In the genomic region with DNA sequence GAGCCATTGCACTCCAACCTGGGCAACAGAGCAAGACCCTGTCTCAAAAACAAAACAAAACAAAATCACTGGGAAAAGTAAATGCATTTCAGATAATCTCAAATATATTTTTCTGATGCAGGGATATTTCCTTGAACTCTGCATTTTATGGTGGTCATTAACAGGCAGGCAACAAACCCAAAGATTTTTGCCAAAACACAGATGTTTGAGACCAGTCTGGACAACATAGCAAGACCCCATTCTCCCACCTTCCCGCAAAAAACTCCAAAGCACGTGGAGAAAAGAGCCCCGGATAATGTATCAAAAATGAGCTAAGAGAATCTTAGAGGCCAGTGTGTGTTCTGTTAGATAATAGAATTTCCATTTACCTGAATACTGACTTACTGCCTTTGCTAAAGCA, we compare ENCODE assay signal across 36 cellular contexts.
"Had no signal": no experiment of that assay in that cellular context is flagged by ENCODE, and none has a peak within 500 bp of the region (broad histone marks: within the 10 kb centered on the region; RNA-seq: fewer than 3 reads in every experiment).

No MANE protein-coding gene starts in this region.

- ATAC-seq: activated CD8-positive, alpha-beta T cell treated with anti-CD3 and anti-CD28 coated beads for 36 hours; activated naive CD4-positive, alpha-beta T cell treated with anti-CD3 and anti-CD28 coated beads, Interleukin-2, amount 50 U/mL, for 72 hours; activated T-cell treated with anti-CD3 and anti-CD28 coated beads, Interleukin-2, amount 50 U/mL, for 4 hours; activated T-cell treated with anti-CD3 and anti-CD28 coated beads, Interleukin-2, amount 50 U/mL, for 72 hours; activated T-helper 17 cell treated with anti-CD3 and anti-CD28 coated beads, Interleukin-2, amount 50 U/mL, for 72 hours; body of pancreas had no signal

- H3K4me1 ChIP-seq: adrenal gland, body of pancreas, breast epithelium had no signal

- DNase-seq: activated B cell treated with CpG ODN at 0.5 μM for 24 hours; activated CD4-positive, alpha-beta memory T cell treated with anti-CD3 and anti-CD28 coated beads for 36 hours; activated CD4-positive, alpha-beta T cell treated with anti-CD3 and anti-CD28 coated beads for 4 hours; activated CD4-positive, alpha-beta T cell treated with anti-CD3 and anti-CD28 coated beads, Interleukin-2, amount 10 ng/mL, durations not matched to agents 24 days and 14 days; activated CD4-positive, alpha-beta T cell treated with anti-CD3 and anti-CD28 coated beads, Interleukin-2, amount 50 U/mL, for 1 hour; activated CD4-positive, alpha-beta T cell treated with anti-CD3 and anti-CD28 coated beads, Interleukin-2, amount 50 U/mL, for 4 hours; activated CD4-positive, CD25-positive, alpha-beta regulatory T cell treated with anti-CD3 and anti-CD28 coated beads, Interleukin-2, amount 50 U/mL, for 72 hours; activated CD8-positive, alpha-beta memory T cell treated with anti-CD3 and anti-CD28 coated beads, Interleukin-2, amount 50 U/mL, for 4 hours; activated CD8-positive, alpha-beta T cell treated with anti-CD3 and anti-CD28 coated beads for 36 hours; activated effector memory CD4-positive, alpha-beta T cell treated with anti-CD3 and anti-CD28 coated beads, Interleukin-2, amount 50 U/mL, for 16 hours; activated gamma-delta T cell treated with Interleukin-2 at 50 U/mL for 16 hours; activated naive CD4-positive, alpha-beta T cell; activated naive CD4-positive, alpha-beta T cell treated with anti-CD3 and anti-CD28 coated beads for 36 hours; activated naive CD4-positive, alpha-beta T cell treated with anti-CD3 and anti-CD28 coated beads, Interleukin-2, amount 50 U/mL, for 16 hours; activated naive CD8-positive, alpha-beta T cell treated with anti-CD3 and anti-CD28 coated beads for 36 hours; activated T-cell treated with anti-CD3 and anti-CD28 coated beads for 4 hours; activated T-cell treated with anti-CD3 and anti-CD28 coated beads, Interleukin-2, amount 50 U/mL, for 1 hour; activated T-cell treated with anti-CD3 and anti-CD28 coated beads, Interleukin-2, amount 50 U/mL, for 4 hours; activated T-cell treated with anti-CD3 and anti-CD28 coated beads, Interleukin-2, amount 50 U/mL, for 72 hours; adrenal gland; amniotic stem cell; aorta; body of pancreas; brain microvascular endothelial cell; central memory CD4-positive, alpha-beta T cell; T-helper 2 cell; T-helper 9 cell had no signal

- H3K27me3 ChIP-seq: adrenal gland, body of pancreas, brain microvascular endothelial cell, breast epithelium had no signal

- H3K9me3 ChIP-seq: adrenal gland, body of pancreas, breast epithelium had no signal

- H3K9me3 Mint-ChIP-seq: activated B cell treated with CpG ODN at 0.5 μM for 24 hours; activated CD4-positive, alpha-beta memory T cell treated with anti-CD3 and anti-CD28 coated beads for 36 hours; activated CD4-positive, alpha-beta T cell treated with anti-CD3 and anti-CD28 coated beads, Interleukin-2, amount 10 ng/mL, durations not matched to agents 24 days and 14 days; activated CD8-positive, alpha-beta T cell treated with anti-CD3 and anti-CD28 coated beads for 36 hours; activated naive CD4-positive, alpha-beta T cell treated with anti-CD3 and anti-CD28 coated beads for 36 hours; activated naive CD4-positive, alpha-beta T cell treated with anti-CD3 and anti-CD28 coated beads, Interleukin-2, amount 50 U/mL, for 72 hours; activated naive CD8-positive, alpha-beta T cell treated with anti-CD3 and anti-CD28 coated beads for 36 hours; activated T-cell treated with anti-CD3 and anti-CD28 coated beads, Interleukin-2, amount 50 U/mL, for 4 hours; activated T-cell treated with anti-CD3 and anti-CD28 coated beads, Interleukin-2, amount 50 U/mL, for 72 hours; activated T-helper 1 cell treated with anti-CD3 and anti-CD28 coated beads, Interleukin-12 subunit alpha, Interleukin-12 subunit beta, Interleukin-2, Interleukin-4 antibody, amounts not matched to agents 30 ng/mL and 10 ng/mL and 1 ng/mL, durations not matched to agents 14 hours and 24 hours and 36 hours; activated T-helper 17 cell treated with anti-CD3 and anti-CD28 coated beads, Interleukin-2, amount 50 U/mL, for 72 hours; T-helper 1 cell treated with Interleukin-12 subunit alpha and Interleukin-12 subunit beta and Interleukin-4 antibody, amounts not matched to agents 30 μg/mL and 1 μg/mL, for 36 hours; T-helper 2 cell treated with Interferon-gamma antibody and Interleukin-4, amounts not matched to agents 5 μg/mL and 100 μg/mL, for 36 hours had no signal

- H3K27ac ChIP-seq: adrenal gland, body of pancreas, brain microvascular endothelial cell, breast epithelium, VCaP had no signal

- H3K36me3 ChIP-seq: brain microvascular endothelial cell, breast epithelium had no signal

- H3K27ac Mint-ChIP-seq: activated B cell treated with CpG ODN at 0.5 μM for 24 hours; activated CD4-positive, alpha-beta memory T cell treated with anti-CD3 and anti-CD28 coated beads for 36 hours; activated CD4-positive, alpha-beta T cell treated with anti-CD3 and anti-CD28 coated beads, Interleukin-2, amount 10 ng/mL, durations not matched to agents 24 days and 14 days; activated CD8-positive, alpha-beta T cell treated with anti-CD3 and anti-CD28 coated beads for 36 hours; activated naive CD4-positive, alpha-beta T cell treated with anti-CD3 and anti-CD28 coated beads for 36 hours; activated naive CD4-positive, alpha-beta T cell treated with anti-CD3 and anti-CD28 coated beads, Interleukin-2, amount 50 U/mL, for 72 hours; activated naive CD8-positive, alpha-beta T cell treated with anti-CD3 and anti-CD28 coated beads for 36 hours; activated T-cell treated with anti-CD3 and anti-CD28 coated beads, Interleukin-2, amount 50 U/mL, for 72 hours; activated T-helper 1 cell treated with anti-CD3 and anti-CD28 coated beads, Interleukin-12 subunit alpha, Interleukin-12 subunit beta, Interleukin-2, Interleukin-4 antibody, amounts not matched to agents 30 ng/mL and 10 ng/mL and 1 ng/mL, durations not matched to agents 14 hours and 24 hours and 36 hours; activated T-helper 17 cell treated with anti-CD3 and anti-CD28 coated beads, Interleukin-2, amount 50 U/mL, for 72 hours; T-helper 1 cell treated with Interleukin-12 subunit alpha and Interleukin-12 subunit beta and Interleukin-4 antibody, amounts not matched to agents 30 μg/mL and 1 μg/mL, for 36 hours; T-helper 2 cell treated with Interferon-gamma antibody and Interleukin-4, amounts not matched to agents 5 μg/mL and 100 μg/mL, for 36 hours had no signal

- FAIRE-seq: astrocyte, TTC549 had no signal

- H3K4me3 ChIP-seq: adrenal gland, body of pancreas, breast epithelium had no signal

- H3K4me1 Mint-ChIP-seq: activated B cell treated with CpG ODN at 0.5 μM for 24 hours; activated naive CD8-positive, alpha-beta T cell treated with anti-CD3 and anti-CD28 coated beads for 36 hours had no signal

- H3K27me3 Mint-ChIP-seq: activated B cell treated with CpG ODN at 0.5 μM for 24 hours; activated CD4-positive, alpha-beta memory T cell treated with anti-CD3 and anti-CD28 coated beads for 36 hours; activated CD4-positive, alpha-beta T cell treated with anti-CD3 and anti-CD28 coated beads, Interleukin-2, amount 10 ng/mL, durations not matched to agents 24 days and 14 days; activated CD8-positive, alpha-beta T cell treated with anti-CD3 and anti-CD28 coated beads for 36 hours; activated naive CD8-positive, alpha-beta T cell treated with anti-CD3 and anti-CD28 coated beads for 36 hours; activated T-helper 17 cell treated with anti-CD3 and anti-CD28 coated beads, Interleukin-2, amount 50 U/mL, for 72 hours had no signal

- H3K4me3 Mint-ChIP-seq: activated B cell treated with CpG ODN at 0.5 μM for 24 hours; activated CD4-positive, alpha-beta memory T cell treated with anti-CD3 and anti-CD28 coated beads for 36 hours; activated CD4-positive, alpha-beta T cell treated with anti-CD3 and anti-CD28 coated beads, Interleukin-2, amount 10 ng/mL, durations not matched to agents 24 days and 14 days; activated CD8-positive, alpha-beta T cell treated with anti-CD3 and anti-CD28 coated beads for 36 hours; activated naive CD4-positive, alpha-beta T cell treated with anti-CD3 and anti-CD28 coated beads for 36 hours; activated naive CD8-positive, alpha-beta T cell treated with anti-CD3 and anti-CD28 coated beads for 36 hours; activated T-cell treated with anti-CD3 and anti-CD28 coated beads, Interleukin-2, amount 50 U/mL, for 4 hours; activated T-cell treated with anti-CD3 and anti-CD28 coated beads, Interleukin-2, amount 50 U/mL, for 72 hours; activated T-helper 1 cell treated with anti-CD3 and anti-CD28 coated beads, Interleukin-12 subunit alpha, Interleukin-12 subunit beta, Interleukin-2, Interleukin-4 antibody, amounts not matched to agents 30 ng/mL and 10 ng/mL and 1 ng/mL, durations not matched to agents 14 hours and 24 hours and 36 hours; activated T-helper 17 cell treated with anti-CD3 and anti-CD28 coated beads, Interleukin-2, amount 50 U/mL, for 72 hours; T-helper 1 cell treated with Interleukin-12 subunit alpha and Interleukin-12 subunit beta and Interleukin-4 antibody, amounts not matched to agents 30 μg/mL and 1 μg/mL, for 36 hours; T-helper 2 cell treated with Interferon-gamma antibody and Interleukin-4, amounts not matched to agents 5 μg/mL and 100 μg/mL, for 36 hours had no signal
